Comparison of ENCODE assay signal across 14 cellular contexts in the genomic region with DNA sequence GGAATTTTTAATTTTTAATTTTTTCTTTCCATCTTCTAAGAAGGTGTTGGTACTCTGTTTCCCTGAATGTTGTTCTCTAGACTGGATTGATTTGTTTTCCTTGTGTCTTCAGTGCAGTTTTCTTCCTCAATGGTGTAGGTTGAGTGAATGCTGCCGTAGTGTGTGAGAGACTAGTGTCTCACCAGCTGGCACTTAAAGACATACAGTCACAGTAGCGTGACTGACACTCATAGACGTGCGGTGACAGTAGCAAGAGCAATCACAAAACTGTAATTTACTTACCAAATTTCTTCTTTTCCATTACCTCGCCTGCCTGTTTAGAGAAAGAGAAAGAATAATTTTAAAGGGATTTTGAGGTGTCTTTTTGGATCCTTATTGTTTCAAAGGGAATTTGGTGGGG.
"Had no signal": no experiment of that assay in that cellular context is flagged by ENCODE, and none has a peak within 500 bp of the region (broad histone marks: within the 10 kb centered on the region; RNA-seq: fewer than 3 reads in every experiment).

No MANE protein-coding gene starts in this region.

- H3K9me3 ChIP-seq: left ventricle myocardium inferior, suprapubic skin had no signal

- H3K4me1 ChIP-seq: left ventricle myocardium inferior, suprapubic skin had no signal

- DNase-seq: activated CD4-positive, alpha-beta T cell treated with anti-CD3 and anti-CD28 coated beads, Interleukin-2, amount 50 U/mL, for 1 hour; activated CD8-positive, alpha-beta memory T cell treated with anti-CD3 and anti-CD28 coated beads for 24 hours; activated naive CD4-positive, alpha-beta T cell; aorta; cortex of kidney; effector CD4-positive, alpha-beta T cell; foreskin fibroblast; hypothalamus; left ventricle myocardium inferior; naive thymus-derived CD8-positive, alpha-beta T cell; T-helper 9 cell had no signal

- H3K36me3 ChIP-seq: left ventricle myocardium inferior, suprapubic skin had no signal

- H3K4me3 ChIP-seq: left ventricle myocardium inferior, skin epidermis, suprapubic skin had no signal

- H3K27me3 ChIP-seq: suprapubic skin had no signal

- ATAC-seq: activated CD4-positive, CD25-positive, alpha-beta regulatory T cell treated with anti-CD3 and anti-CD28 coated beads, Interleukin-2, amount 50 U/mL, for 24 hours; naive thymus-derived CD8-positive, alpha-beta T cell had no signal

- H3K27ac ChIP-seq: left ventricle myocardium inferior, skin epidermis, suprapubic skin had no signal
